In genomic region chr19:43474487-43474886, GRCh38 we compare ENCODE assay signal across 11 cellular contexts. TPM values are rescaled to one million over a fixed set of nuclear protein-coding genes. Genes with fewer than 3 reads are reported as not detected.
DNase-seq lines count a peak whose midpoint lies in the region; ATAC-seq, FAIRE-seq and TF ChIP-seq lines count a peak whose summit lies in the region.
"Had no signal": no experiment of that assay in that cellular context is flagged by ENCODE, and none has a peak within 500 bp of the region (broad histone marks: within the 10 kb centered on the region; RNA-seq: fewer than 3 reads in every experiment).

No MANE protein-coding gene starts in this region.

- WGBS in tibial nerve, 2 donors, result 57 to 58% methylated on average over 4 of the region's 4 CpGs

- DNase-seq in activated naive CD8-positive, alpha-beta T cell treated with anti-CD3 and anti-CD28 coated beads, Interleukin-2, amount 50 U/mL, for 24 hours, result no peak
- DNase-seq in bronchial epithelial cell (ENCODE audit: low read depth) (no peak), tibial nerve (ENCODE audit: low spot score in 2 of 2) (no peak), head of caudate nucleus (no peak), chondrocyte (ENCODE audit: low spot score) (no peak)
- no peak for DNase-seq in activated effector memory CD4-positive, alpha-beta T cell treated with Interleukin-2 at 50 U/mL for 16 hours
- DNase-seq: AML-193, NCI-H524 had no signal

- intact Hi-C loops in head of caudate nucleus (cut with DNase I), result no loop called here

- H3K4me3 Mint-ChIP-seq in activated naive CD8-positive, alpha-beta T cell, result peak overlapping the region; percentile 49
- no peak overlapping the region for H3K4me3 Mint-ChIP-seq in activated naive CD8-positive, alpha-beta T cell treated with anti-CD3 and anti-CD28 coated beads, Interleukin-2, amount 50 U/mL, for 24 hours
- no peak overlapping the region for H3K4me3 Mint-ChIP-seq in chondrocyte (ENCODE audit: unreplicated experiment)

- peaks cover 43% of the 10 kb centered on the region for H3K4me1 Mint-ChIP-seq in activated naive CD8-positive, alpha-beta T cell (ENCODE audit: low read depth)
- H3K4me1 Mint-ChIP-seq in activated naive CD8-positive, alpha-beta T cell treated with anti-CD3 and anti-CD28 coated beads, Interleukin-2, amount 50 U/mL, for 24 hours, result peaks cover 42% of the 10 kb centered on the region
- H3K4me1 Mint-ChIP-seq in chondrocyte (ENCODE audit: low read depth), result peaks cover 16% of the 10 kb centered on the region

- H3K27ac ChIP-seq in mucosa of rectum (ENCODE audit: low read depth in 2 of 2, low read length in 2 of 2) (peak overlapping the region; percentile 52 to 72), tibial nerve (peak overlapping the region; percentile 80 to 97 (median 92))
- H3K27ac ChIP-seq: KMS-11 had no signal

- TF ChIP-seq EP300 in tibial nerve (IDR thresholded peaks at IDR 0.05), result no peak

- ATAC-seq in activated naive CD8-positive, alpha-beta T cell treated with anti-CD3 and anti-CD28 coated beads, Interleukin-2, amount 50 U/mL, for 24 hours, result no peak

- no peaks in the 10 kb centered on the region for H3K9me3 ChIP-seq in mucosa of rectum (ENCODE audit: control insufficient read depth in 2 of 2, low read length in 2 of 2)
- H3K9me3 ChIP-seq in tibial nerve, result no peaks in the 10 kb centered on the region

- no peak for TF ChIP-seq CTCF in bronchial epithelial cell (IDR thresholded peaks at IDR 0.05; ENCODE audit: insufficient read depth, low read length, severe bottlenecking)
- TF ChIP-seq CTCF in tibial nerve (IDR thresholded peaks at IDR 0.05), result no peak
- TF ChIP-seq CTCF in chondrocyte (IDR thresholded peaks at IDR 0.05), result no peak

- no peak for TF ChIP-seq POLR2A in tibial nerve (IDR thresholded peaks at IDR 0.05)

- H3K27me3 ChIP-seq in bronchial epithelial cell (ENCODE audit: control insufficient read depth, insufficient read depth, low read length) (no peaks in the 10 kb centered on the region), mucosa of rectum (ENCODE audit: control insufficient read depth in 2 of 2, insufficient read depth in 2 of 2, low read length in 2 of 2) (no peaks in the 10 kb centered on the region), tibial nerve (no peaks in the 10 kb centered on the region)

- peaks cover 10% of the 10 kb centered on the region for H3K36me3 Mint-ChIP-seq in activated naive CD8-positive, alpha-beta T cell
- H3K36me3 Mint-ChIP-seq in activated naive CD8-positive, alpha-beta T cell treated with anti-CD3 and anti-CD28 coated beads, Interleukin-2, amount 50 U/mL, for 24 hours (ENCODE audit: low read depth), result peaks cover 8% of the 10 kb centered on the region
- no peaks in the 10 kb centered on the region for H3K36me3 Mint-ChIP-seq in chondrocyte (ENCODE audit: low read depth)

- no peaks in the 10 kb centered on the region for H3K27me3 Mint-ChIP-seq in activated naive CD8-positive, alpha-beta T cell
- H3K27me3 Mint-ChIP-seq in activated naive CD8-positive, alpha-beta T cell treated with anti-CD3 and anti-CD28 coated beads, Interleukin-2, amount 50 U/mL, for 24 hours, result no peaks in the 10 kb centered on the region
- H3K27me3 Mint-ChIP-seq in chondrocyte (ENCODE audit: low read depth), result no peaks in the 10 kb centered on the region

- H3K9ac ChIP-seq in mucosa of rectum (ENCODE audit: low read depth in 1 of 2, low read length in 2 of 2), result peak overlapping the region; percentile 76 to 79

- FAIRE-seq in bronchial epithelial cell (lab: Jason Lieb, UNC), result peak; percentile 13

- peaks cover 9 to 11% of the 10 kb centered on the region in 2 donors for H3K4me1 ChIP-seq in mucosa of rectum (ENCODE audit: control insufficient read depth in 2 of 2, insufficient read depth in 2 of 2, low read length in 2 of 2)
- peaks cover 0 to 18% (median 0%) of the 10 kb centered on the region in 4 donors for H3K4me1 ChIP-seq in tibial nerve

- H3K4me3 ChIP-seq in bronchial epithelial cell (ENCODE audit: low read depth, low read length), result no peak overlapping the region
- peak overlapping the region in 1 of 2 donors; percentile 72 for H3K4me3 ChIP-seq in mucosa of rectum (ENCODE audit: low read length in 2 of 2)
- H3K4me3 ChIP-seq in tibial nerve, result peak overlapping the region; percentile 30 to 54 (median 38)

- no peaks in the 10 kb centered on the region for H3K9me3 Mint-ChIP-seq in activated naive CD8-positive, alpha-beta T cell (ENCODE audit: low read depth)
- no peaks in the 10 kb centered on the region for H3K9me3 Mint-ChIP-seq in activated naive CD8-positive, alpha-beta T cell treated with anti-CD3 and anti-CD28 coated beads, Interleukin-2, amount 50 U/mL, for 24 hours
- H3K9me3 Mint-ChIP-seq in chondrocyte (ENCODE audit: low read depth), result no peaks in the 10 kb centered on the region

- H3K36me3 ChIP-seq in bronchial epithelial cell (ENCODE audit: control insufficient read depth, insufficient read depth, low read length) (peaks cover 3% of the 10 kb centered on the region), mucosa of rectum (ENCODE audit: control insufficient read depth in 2 of 2, insufficient read depth in 2 of 2, low read length in 2 of 2) (peaks cover 7 to 12% of the 10 kb centered on the region in 2 donors), tibial nerve (peaks cover 0 to 19% (median 0%) of the 10 kb centered on the region in 3 donors)

- no peak overlapping the region for H3K27ac Mint-ChIP-seq in activated naive CD8-positive, alpha-beta T cell
- no peak overlapping the region for H3K27ac Mint-ChIP-seq in activated naive CD8-positive, alpha-beta T cell treated with anti-CD3 and anti-CD28 coated beads, Interleukin-2, amount 50 U/mL, for 24 hours
- H3K27ac Mint-ChIP-seq in chondrocyte (ENCODE audit: unreplicated experiment), result no peak overlapping the region

RNA-seq across cellular contexts. Expression of gene LYPD3, which starts 9.1 kb away (rescaled TPM):
- 6.6 and 87.9 TPM in 2 replicates for total RNA-seq in bronchial epithelial cell
- under 1 TPM in 2 of 4 donors, not detected in 2; 0.42 to 0.44 TPM for total RNA-seq in tibial nerve
- 0.39 to 1.0 TPM (median 0.59 TPM) in 3 replicates for total RNA-seq in chondrocyte

RNA-seq across cellular contexts. Expression of gene PHLDB3, which starts 30.1 kb away (rescaled TPM):
- total RNA-seq in bronchial epithelial cell (7.9 and 32.3 TPM in 2 replicates), tibial nerve (10 to 100 TPM in 3 of 4 donors, 1 to 10 TPM in 1; 9.8 to 25.5 (median 16.3) TPM), chondrocyte (4.5 to 8.1 TPM (median 7.0 TPM) in 3 replicates)

RNA-seq across cellular contexts. Expression of gene ETHE1, which starts 52.5 kb away (rescaled TPM):
- total RNA-seq in bronchial epithelial cell (179 and 183 TPM in 2 replicates), tibial nerve (10 to 100 TPM; 33.7 to 54.5 (median 41.9) TPM), chondrocyte (31.5 to 38.9 TPM (median 33.0 TPM) in 3 replicates)

RNA-seq across cellular contexts. Expression of gene ZNF575, which starts 58.5 kb away (rescaled TPM):
- total RNA-seq in bronchial epithelial cell (not detected in 2 replicates), tibial nerve (under 1 TPM in 2 of 4 donors, not detected in 2; 0.60 to 0.63 TPM), chondrocyte (4.1 to 6.0 TPM (median 5.1 TPM) in 3 replicates)

RNA-seq across cellular contexts. Expression of gene TEX101, which starts 59.8 kb away (rescaled TPM):
- total RNA-seq in bronchial epithelial cell (0.26 TPM in 1 of 2 replicates, not detected in the other), tibial nerve (not detected), chondrocyte (not detected in 3 replicates)
